9 cellular contexts compared by ENCODE assay signal in genomic region chr6:98847767-98848538, GRCh38. TPM values are rescaled to one million over a fixed set of nuclear protein-coding genes. Genes with fewer than 3 reads are reported as not detected.
DNase-seq lines count a peak whose midpoint lies in the region; ATAC-seq and TF ChIP-seq lines count a peak whose summit lies in the region.
"Had no signal": no experiment of that assay in that cellular context is flagged by ENCODE, and none has a peak within 500 bp of the region (broad histone marks: within the 10 kb centered on the region; RNA-seq: fewer than 3 reads in every experiment).

No MANE protein-coding gene starts in this region.

- H3K4me3 ChIP-seq in ectodermal cell (ENCODE audit: insufficient read depth, low read depth, low read length) = peak overlapping the region; percentile 33

- POLR2A ChIA-PET in HEK293T (lab: Yijun Ruan, JAX) = no interaction called here
- POLR2A ChIA-PET in activated CD4-positive, alpha-beta T cell treated with anti-CD3 and anti-CD28 coated beads, Interleukin-2, amount 10 ng/mL, durations not matched to agents 7 days and 5 days (lab: Charles Lee) = no interaction called here

- H3K9me3 ChIP-seq in ectodermal cell (ENCODE audit: control insufficient read depth, low read length) = no peaks in the 10 kb centered on the region

- H3K9me3 Mint-ChIP-seq in neural crest cell = peaks cover 5% of the 10 kb centered on the region
- H3K9me3 Mint-ChIP-seq in T-helper 2 cell treated with Interferon-gamma antibody and Interleukin-4, amounts not matched to agents 5 μg/mL and 100 μg/mL, for 36 hours = no peaks in the 10 kb centered on the region
- H3K9me3 Mint-ChIP-seq in activated CD4-positive, alpha-beta T cell treated with anti-CD3 and anti-CD28 coated beads, Interleukin-2, amount 10 ng/mL, durations not matched to agents 7 days and 5 days = no peaks in the 10 kb centered on the region

- H3K27me3 ChIP-seq in ectodermal cell (ENCODE audit: control insufficient read depth, insufficient read depth, low read length, poor library complexity, severe bottlenecking) = peaks cover 50% of the 10 kb centered on the region

- H3K4me3 Mint-ChIP-seq in neural crest cell = peak overlapping the region; percentile 98
- H3K4me3 Mint-ChIP-seq in T-helper 2 cell treated with Interferon-gamma antibody and Interleukin-4, amounts not matched to agents 5 μg/mL and 100 μg/mL, for 36 hours = no peak overlapping the region
- no peak overlapping the region for H3K4me3 Mint-ChIP-seq in activated CD4-positive, alpha-beta T cell treated with anti-CD3 and anti-CD28 coated beads, Interleukin-2, amount 10 ng/mL, durations not matched to agents 7 days and 5 days

- H3K27ac Mint-ChIP-seq in neural crest cell (ENCODE audit: unreplicated experiment) = no peak overlapping the region
- H3K27ac Mint-ChIP-seq in T-helper 2 cell treated with Interferon-gamma antibody and Interleukin-4, amounts not matched to agents 5 μg/mL and 100 μg/mL, for 36 hours = no peak overlapping the region
- H3K27ac Mint-ChIP-seq in activated CD4-positive, alpha-beta T cell treated with anti-CD3 and anti-CD28 coated beads, Interleukin-2, amount 10 ng/mL, durations not matched to agents 7 days and 5 days = no peak overlapping the region

- H3K27me3 Mint-ChIP-seq in neural crest cell (ENCODE audit: low read depth) = peaks cover 52% of the 10 kb centered on the region
- peaks cover 78% of the 10 kb centered on the region for H3K27me3 Mint-ChIP-seq in T-helper 2 cell treated with Interferon-gamma antibody and Interleukin-4, amounts not matched to agents 5 μg/mL and 100 μg/mL, for 36 hours (ENCODE audit: low read depth)
- peaks cover 75% of the 10 kb centered on the region for H3K27me3 Mint-ChIP-seq in activated CD4-positive, alpha-beta T cell treated with anti-CD3 and anti-CD28 coated beads, Interleukin-2, amount 10 ng/mL, durations not matched to agents 7 days and 5 days

- 34 to 44% methylated on average over 52 of the region's 52 CpGs for WGBS in ectodermal cell, 2 experiments

- peaks cover 5% of the 10 kb centered on the region for H3K4me1 ChIP-seq in ectodermal cell (ENCODE audit: control insufficient read depth, insufficient read depth, low read length)

- DNase-seq in GM10266 (ENCODE audit: extremely low spot score) = peak; percentile 35
- no peak for DNase-seq in neural crest cell (ENCODE audit: low read depth, low spot score)
- no peak for DNase-seq in T-helper 2 cell treated with Interferon-gamma antibody and Interleukin-4, amounts not matched to agents 5 μg/mL and 100 μg/mL, for 36 hours (ENCODE audit: low spot score)
- DNase-seq in stimulated activated CD4-positive, alpha-beta T cell treated with anti-CD3 and anti-CD28 coated beads, Interleukin-2, amount 100 ng/mL, for 48 hours = no peak
- no peak for DNase-seq in HEK293T (ENCODE audit: extremely low spot score)
- DNase-seq in activated CD4-positive, alpha-beta T cell treated with anti-CD3 and anti-CD28 coated beads, Interleukin-2, amount 10 ng/mL, durations not matched to agents 7 days and 5 days = no peak

- TF ChIP-seq CTCF in GM10266 (IDR thresholded peaks at IDR 0.05; ENCODE audit: control insufficient read depth, insufficient read depth, low read depth, missing control alignments) (no peak), neural crest cell (conservative IDR thresholded peaks at IDR 0.05) (no peak)

- H3K27ac ChIP-seq in ectodermal cell (ENCODE audit: insufficient read depth, low read depth, low read length, poor library complexity, severe bottlenecking) = no peak overlapping the region

- H3K36me3 Mint-ChIP-seq in neural crest cell (ENCODE audit: low read depth) = peaks cover 49% of the 10 kb centered on the region
- H3K36me3 Mint-ChIP-seq in T-helper 2 cell treated with Interferon-gamma antibody and Interleukin-4, amounts not matched to agents 5 μg/mL and 100 μg/mL, for 36 hours (ENCODE audit: low read depth) = no peaks in the 10 kb centered on the region
- no peaks in the 10 kb centered on the region for H3K36me3 Mint-ChIP-seq in activated CD4-positive, alpha-beta T cell treated with anti-CD3 and anti-CD28 coated beads, Interleukin-2, amount 10 ng/mL, durations not matched to agents 7 days and 5 days (ENCODE audit: low read depth)

- peak; percentile 49 for ATAC-seq in HG02610 (IDR thresholded peaks at IDR 0.05; ENCODE audit: unreplicated experiment)

- H3K4me1 Mint-ChIP-seq in neural crest cell = peaks cover 50% of the 10 kb centered on the region
- peaks cover 7% of the 10 kb centered on the region for H3K4me1 Mint-ChIP-seq in T-helper 2 cell treated with Interferon-gamma antibody and Interleukin-4, amounts not matched to agents 5 μg/mL and 100 μg/mL, for 36 hours (ENCODE audit: low read depth)
- H3K4me1 Mint-ChIP-seq in activated CD4-positive, alpha-beta T cell treated with anti-CD3 and anti-CD28 coated beads, Interleukin-2, amount 10 ng/mL, durations not matched to agents 7 days and 5 days = peaks cover 16% of the 10 kb centered on the region

- CTCF ChIA-PET in HEK293T (lab: Yijun Ruan, JAX) = no interaction called here
- CTCF ChIA-PET in activated CD4-positive, alpha-beta T cell treated with anti-CD3 and anti-CD28 coated beads, Interleukin-2, amount 10 ng/mL, durations not matched to agents 7 days and 5 days (lab: Charles Lee) = no interaction called here

- no peaks in the 10 kb centered on the region for H3K36me3 ChIP-seq in ectodermal cell (ENCODE audit: control insufficient read depth, insufficient read depth, low read length)

TF ChIP-seq in HEK293T, 16 proteins besides CTCF, POLR2A, EP300 and RAD21:
- TF ChIP-seq ARNT (IDR thresholded peaks at IDR 0.05) (no peak), TARDBP (IDR thresholded peaks at IDR 0.05) (no peak), NFRKB (IDR thresholded peaks at IDR 0.05) (no peak), FOXA1 (IDR thresholded peaks at IDR 0.05) (no peak), FOXM1 (IDR thresholded peaks at IDR 0.05; ENCODE audit: borderline replicate concordance) (no peak), SP1 (IDR thresholded peaks at IDR 0.05) (no peak)

RNA-seq across cellular contexts. Expression of gene POU3F2, which starts 13.6 kb away (rescaled TPM):
- polyA plus RNA-seq in ectodermal cell (2013, experiment 1 of 4) = 30.1 TPM
- polyA plus RNA-seq in ectodermal cell (2013, experiment 2 of 4) = 34.8 TPM
- 34.7 TPM for polyA plus RNA-seq in ectodermal cell (2013, experiment 3 of 4)
- polyA plus RNA-seq in ectodermal cell (2013, experiment 4 of 4) = 38.9 TPM
- 111 and 114 TPM in 2 replicates for total RNA-seq in neural crest cell
- total RNA-seq in activated CD4-positive, alpha-beta T cell treated with anti-CD3 and anti-CD28 coated beads, Interleukin-2, amount 10 ng/mL, durations not matched to agents 7 days and 5 days = not detected
- total RNA-seq: bronchial epithelial cell had no signal

Comparison
In these comparisons a context has a peak if more than half of its experiments do, and no peak if none do; other contexts are left out.
1. RNA of gene POU3F2, which starts 13.6 kb away (total RNA-seq): 111 to 114 TPM in neural crest cell; not detected in activated CD4-positive, alpha-beta T cell treated with anti-CD3 and anti-CD28 coated beads, Interleukin-2, amount 10 ng/mL, durations not matched to agents 7 days and 5 days; every median in the first group is over 100 times any median in the second.